11 cellular contexts compared by ENCODE assay signal in genomic region chr5:107395632-107396350, GRCh38.
A peak's percentile ranks its signal among the peaks of the same experiment; 100 is the strongest.
DNase-seq lines count a peak whose midpoint lies in the region; ATAC-seq, FAIRE-seq and TF ChIP-seq lines count a peak whose summit lies in the region.
"Had no signal": no experiment of that assay in that cellular context is flagged by ENCODE, and none has a peak within 500 bp of the region (broad histone marks: within the 10 kb centered on the region; RNA-seq: fewer than 3 reads in every experiment).

No MANE protein-coding gene starts in this region.

- peaks cover 15% of the 10 kb centered on the region for H3K27me3 ChIP-seq in OCI-LY3 (ENCODE audit: low read depth, low read length)

- TF ChIP-seq CTCF in A549 (IDR thresholded peaks at IDR 0.05) (no peak), OCI-LY3 (IDR thresholded peaks at IDR 0.05; ENCODE audit: low read depth, low read length) (no peak)

- no peaks in the 10 kb centered on the region for H4K20me1 ChIP-seq in OCI-LY3 (ENCODE audit: insufficient read depth, low read length)

- POLR2A ChIA-PET in A549 (lab: Yijun Ruan, JAX) = no interaction called here
- POLR2A ChIA-PET in HEK293T (lab: Yijun Ruan, JAX) = no interaction called here

- no peak for DNase-seq in A549 (ENCODE audit: low read depth in 1 of 2, low spot score in 1 of 2)
- no peak for DNase-seq in HEK293T (ENCODE audit: extremely low spot score)
- no peak for DNase-seq in left colon
- DNase-seq in NCI-H2107 (lab: John Stamatoyannopoulos, UW) = no peak
- DNase-seq: 8988T; activated CD8-positive, alpha-beta T cell treated with anti-CD3 and anti-CD28 coated beads for 36 hours; GDM1 had no signal

- WGBS in A549 (ENCODE audit: missing lambda C conversion rate) = 84% methylated on average over 5 of the region's 5 CpGs

- peaks cover 42% of the 10 kb centered on the region for H3K4me1 ChIP-seq in A549
- peaks cover 20% of the 10 kb centered on the region for H3K4me1 ChIP-seq in OCI-LY3 (ENCODE audit: low read length)

- no peaks in the 10 kb centered on the region for H3K9me3 ChIP-seq in A549
- H3K9me3 ChIP-seq in OCI-LY3 (ENCODE audit: insufficient read depth, low read length) = no peaks in the 10 kb centered on the region

- 0 out of 3 replicates have a peak overlapping the region, but pooled peaks have one; percentile 2 for H3K4me2 ChIP-seq in A549
- peak overlapping the region; percentile 78 for H3K4me2 ChIP-seq in OCI-LY3 (ENCODE audit: low read length)

- CTCF ChIA-PET in A549 (lab: Yijun Ruan, JAX) = interaction anchor here (1.2 kb wide), 1 partner anchor 11 kb away, joined by 3 read pairs; no protein-coding TSS in a partner anchor
- CTCF ChIA-PET in HEK293T (lab: Yijun Ruan, JAX) = no interaction called here

- TF ChIP-seq EP300 in A549 (IDR thresholded peaks at IDR 0.05) = no peak

- no peak overlapping the region for H3K4me3 ChIP-seq in A549
- H3K4me3 ChIP-seq in OCI-LY3 (ENCODE audit: low read length) = peak overlapping the region; percentile 60

- no peaks in the 10 kb centered on the region for H3K36me3 ChIP-seq in OCI-LY3 (replicated peaks; ENCODE audit: low read depth, low read length)

- ATAC-seq in A549 (no peak), GM19455 (IDR thresholded peaks at IDR 0.05; ENCODE audit: unreplicated experiment) (peak; percentile 70), HG02981 (IDR thresholded peaks at IDR 0.05; ENCODE audit: unreplicated experiment) (peak; percentile 76), left colon (no peak), SK-N-SH treated with all-trans-retinoic acid at 6 μM for 48 hours (no peak)
- ATAC-seq: activated CD8-positive, alpha-beta T cell treated with anti-CD3 and anti-CD28 coated beads for 36 hours had no signal

- no peak for FAIRE-seq in A549 (lab: Jason Lieb, UNC)

- H3K27ac ChIP-seq in A549 (no peak overlapping the region; a peak in 1 of 6 replicates), OCI-LY3 (ENCODE audit: low read length) (peak overlapping the region; percentile 42)

- H2AFZ ChIP-seq in OCI-LY3 (ENCODE audit: low read depth, low read length) = no peak overlapping the region

- no peak for TF ChIP-seq RAD21 in A549 (conservative IDR thresholded peaks at IDR 0.05 in 1 of 2, IDR thresholded peaks at IDR 0.05 in 1 of 2)

- intact Hi-C loops in left colon (cut with DNase I, micrococcal nuclease) = no loop called here

- no peak for TF ChIP-seq POLR2A in A549 (IDR thresholded peaks at IDR 0.05; ENCODE audit: low read length)

- H3K9ac ChIP-seq in OCI-LY3 (ENCODE audit: low read length) = no peak overlapping the region

- H3K79me2 ChIP-seq in OCI-LY3 (ENCODE audit: low read length) = no peaks in the 10 kb centered on the region

TF ChIP-seq in A549, 52 proteins besides CTCF, POLR2A, EP300 and RAD21 (continues in another document):
- TF ChIP-seq FOXS1 (CRISPR knock-in tag; IDR thresholded peaks at IDR 0.05) = no peak
- no peak for TF ChIP-seq HDAC2 (IDR thresholded peaks at IDR 0.05)
- TF ChIP-seq HOXB13 (CRISPR knock-in tag; IDR thresholded peaks at IDR 0.05; ENCODE audit: low read depth) = no peak
- TF ChIP-seq TFCP2L1 (CRISPR knock-in tag; IDR thresholded peaks at IDR 0.05) = no peak
- TF ChIP-seq ATOH8 (CRISPR knock-in tag; IDR thresholded peaks at IDR 0.05; ENCODE audit: low read depth) = no peak
- TF ChIP-seq SREBF2 (IDR thresholded peaks at IDR 0.05) = no peak
- no peak for TF ChIP-seq HMGXB4 (CRISPR knock-in tag; IDR thresholded peaks at IDR 0.05; ENCODE audit: borderline replicate concordance)
- no peak for TF ChIP-seq JUNB (IDR thresholded peaks at IDR 0.05)
- no peak for TF ChIP-seq POLR2AphosphoS2 (conservative IDR thresholded peaks at IDR 0.05; ENCODE audit: low read length)

TF ChIP-seq in HEK293T, 16 proteins besides CTCF, POLR2A, EP300 and RAD21:
- no peak for TF ChIP-seq NFRKB (IDR thresholded peaks at IDR 0.05)
- TF ChIP-seq HDGF (IDR thresholded peaks at IDR 0.05; ENCODE audit: borderline replicate concordance) = no peak
- TF ChIP-seq BHLHE40 (IDR thresholded peaks at IDR 0.05; ENCODE audit: borderline replicate concordance) = no peak
- TF ChIP-seq L3MBTL2 (conservative IDR thresholded peaks at IDR 0.05) = no peak
- TF ChIP-seq TARDBP (IDR thresholded peaks at IDR 0.05) = no peak
- no peak for TF ChIP-seq SUZ12 (IDR thresholded peaks at IDR 0.05)
- TF ChIP-seq ELF4 (IDR thresholded peaks at IDR 0.05) = no peak

TF ChIP-seq in SK-N-SH treated with all-trans-retinoic acid at 6 μM for 48 hours, 23 proteins besides CTCF, POLR2A, EP300 and RAD21:
- TF ChIP-seq GLIS3 (CRISPR knock-in tag; IDR thresholded peaks at IDR 0.05) (no peak), ZNF565 (CRISPR knock-in tag; conservative IDR thresholded peaks at IDR 0.05; ENCODE audit: low read depth) (no peak), ISL1 (CRISPR knock-in tag; IDR thresholded peaks at IDR 0.05) (no peak), ESRRG (CRISPR knock-in tag; IDR thresholded peaks at IDR 0.05) (no peak), SNAI2 (CRISPR knock-in tag; IDR thresholded peaks at IDR 0.05) (no peak), TCF4 (CRISPR knock-in tag; IDR thresholded peaks at IDR 0.05; ENCODE audit: borderline replicate concordance) (no peak), PPARA (CRISPR knock-in tag; IDR thresholded peaks at IDR 0.05; ENCODE audit: borderline replicate concordance) (no peak), CSRNP3 (CRISPR knock-in tag; IDR thresholded peaks at IDR 0.05) (no peak), ARNTL (CRISPR knock-in tag; IDR thresholded peaks at IDR 0.05; ENCODE audit: borderline replicate concordance, low read depth) (no peak), TSHZ2 (CRISPR knock-in tag; IDR thresholded peaks at IDR 0.05) (no peak), TOX (CRISPR knock-in tag; IDR thresholded peaks at IDR 0.05; ENCODE audit: borderline replicate concordance) (no peak), BACH2 (CRISPR knock-in tag; IDR thresholded peaks at IDR 0.05; ENCODE audit: borderline replicate concordance) (no peak), ZNF70 (CRISPR knock-in tag; IDR thresholded peaks at IDR 0.05) (no peak)

Comparison
In these comparisons a context has a peak if more than half of its experiments do, and no peak if none do; other contexts are left out.
1. ATAC-seq: peak in GM19455 (single experiment) and HG02981 (single experiment); none in A549 (0 of 2), left colon (single experiment) and SK-N-SH treated with all-trans-retinoic acid at 6 μM for 48 hours (single experiment).